In genomic region chr6:111590209-111590955, GRCh38 we compare ENCODE assay signal across 10 cellular contexts. TPM values are rescaled to one million over a fixed set of nuclear protein-coding genes. Genes with fewer than 3 reads are reported as not detected.
A peak's percentile ranks its signal among the peaks of the same experiment; 100 is the strongest.
DNase-seq lines count a peak whose midpoint lies in the region; FAIRE-seq and TF ChIP-seq lines count a peak whose summit lies in the region.
"Had no signal": no experiment of that assay in that cellular context is flagged by ENCODE, and none has a peak within 500 bp of the region (broad histone marks: within the 10 kb centered on the region; RNA-seq: fewer than 3 reads in every experiment).

No MANE protein-coding gene starts in this region.

- no peak overlapping the region for H2AFZ ChIP-seq in keratinocyte (ENCODE audit: control insufficient read depth, low read length)

- no peaks in the 10 kb centered on the region for H3K9me3 ChIP-seq in keratinocyte (ENCODE audit: control insufficient read depth, low read depth, low read length)
- H3K9me3 ChIP-seq in stomach smooth muscle (ENCODE audit: control insufficient read depth in 2 of 2, low read length in 2 of 2), result no peaks in the 10 kb centered on the region

- peaks cover 7% of the 10 kb centered on the region for H3K9me1 ChIP-seq in keratinocyte (ENCODE audit: control insufficient read depth, extremely low read depth, insufficient read depth, low read length)

- no peaks in the 10 kb centered on the region for H3K9me3 Mint-ChIP-seq in brain
- H3K9me3 Mint-ChIP-seq in immature natural killer cell, result no peaks in the 10 kb centered on the region

- peaks cover 5 to 28% of the 10 kb centered on the region in 2 experiments for H3K36me3 ChIP-seq in keratinocyte (ENCODE audit: control insufficient read depth in 2 of 2, extremely low read depth in 1 of 2, insufficient read depth in 2 of 2, low read length in 2 of 2)
- no peaks in the 10 kb centered on the region for H3K36me3 ChIP-seq in stomach smooth muscle (ENCODE audit: control insufficient read depth in 2 of 2, insufficient read depth in 2 of 2, low read length in 2 of 2)

- H3K27me3 Mint-ChIP-seq in brain (no peaks in the 10 kb centered on the region), immature natural killer cell (ENCODE audit: low read depth in 3 of 3) (peaks cover 0 to 2% (median 0%) of the 10 kb centered on the region in 3 donors)

- peaks cover 72% of the 10 kb centered on the region for H3K79me2 ChIP-seq in keratinocyte (ENCODE audit: control insufficient read depth, insufficient read depth, low read length)

- H3K4me1 ChIP-seq in keratinocyte (ENCODE audit: control insufficient read depth, extremely low read depth, insufficient read depth, low read length) (peaks cover 73% of the 10 kb centered on the region), stomach smooth muscle (ENCODE audit: control insufficient read depth, insufficient read depth, low read length) (peaks cover 32% of the 10 kb centered on the region)

- H3K9ac ChIP-seq in keratinocyte (ENCODE audit: control insufficient read depth, extremely low read depth, insufficient read depth, low read length) (peak overlapping the region; percentile 86), stomach smooth muscle (ENCODE audit: low read length in 2 of 2) (peak overlapping the region in 1 of 2 donors; percentile 46)

- H3K27ac ChIP-seq in keratinocyte (ENCODE audit: control insufficient read depth, insufficient read depth, low read length), result peak overlapping the region; percentile 99
- H3K27ac ChIP-seq in stomach smooth muscle (ENCODE audit: low read length), result peak overlapping the region; percentile 75

- DNase-seq in EH (ENCODE audit: low read depth), result peak; percentile 71
- DNase-seq in keratinocyte (ENCODE audit: low read depth, low spot score), result no peak
- no peak for DNase-seq in immature natural killer cell
- no peak for DNase-seq in dedifferentiated amniotic fluid mesenchymal stem cell (ENCODE audit: extremely low spot score)
- no peak for DNase-seq in NCI-H187 treated with DMSO at 0.1 percent for 48 hours (lab: John Stamatoyannopoulos, UW)
- DNase-seq in SIG-M5 (lab: John Stamatoyannopoulos, UW), result no peak
- DNase-seq: amygdala, NCI-H1930 had no signal

- dilution Hi-C loops in keratinocyte (cut with MboI; ENCODE audit: extremely low pct_ligation_motif_present, low sequenced_read_pairs), result no loop called here

- H3K4me1 Mint-ChIP-seq in brain (peaks cover 72% of the 10 kb centered on the region), immature natural killer cell (peaks cover 0 to 10% of the 10 kb centered on the region in 2 donors)

- H3K27ac Mint-ChIP-seq in brain (peak overlapping the region in 3 of 5 experiments; percentile 59 to 90 (median 81)), immature natural killer cell (peak overlapping the region in 1 of 6 donors; percentile 29)

- H3K36me3 Mint-ChIP-seq in brain, result no peaks in the 10 kb centered on the region
- H3K36me3 Mint-ChIP-seq in immature natural killer cell, result peaks cover 6 to 25% (median 22%) of the 10 kb centered on the region in 3 donors

- H3K27me3 ChIP-seq in keratinocyte (ENCODE audit: control insufficient read depth, extremely low read depth, insufficient read depth, low read length) (no peaks in the 10 kb centered on the region), stomach smooth muscle (ENCODE audit: control insufficient read depth in 1 of 2, insufficient read depth in 2 of 2, low read length in 2 of 2) (no peaks in the 10 kb centered on the region)

- peak overlapping the region; percentile 91 for H3K4me2 ChIP-seq in keratinocyte (ENCODE audit: control insufficient read depth, extremely low read depth, insufficient read depth, low read depth, low read length)

- TF ChIP-seq CTCF in brain (conservative IDR thresholded peaks at IDR 0.05), result no peak
- TF ChIP-seq CTCF in keratinocyte (optimal IDR thresholded peaks at IDR 0.05 in 1 of 3, IDR thresholded peaks at IDR 0.05 in 1 of 3, conservative IDR thresholded peaks at IDR 0.05 in 1 of 3; ENCODE audit: extremely low read depth in 1 of 3, insufficient read depth in 2 of 3, low read length in 3 of 3), result no peak

- H3K4me3 ChIP-seq in keratinocyte (ENCODE audit: control insufficient read depth in 2 of 3, extremely low read depth in 1 of 3, insufficient read depth in 2 of 3, low read depth in 1 of 3, low read length in 3 of 3) (peak overlapping the region; percentile 18 to 72 (median 42)), stomach smooth muscle (ENCODE audit: low read length in 2 of 2) (no peak overlapping the region)

- H3K4me3 Mint-ChIP-seq in brain, result peak overlapping the region in 1 of 5 experiments; percentile 8
- no peak overlapping the region for H3K4me3 Mint-ChIP-seq in immature natural killer cell

- H4K20me1 ChIP-seq in keratinocyte (ENCODE audit: control insufficient read depth, extremely low read depth, insufficient read depth, low read length), result peaks cover 2% of the 10 kb centered on the region

- FAIRE-seq in keratinocyte (lab: Jason Lieb, UNC), result no peak

RNA-seq across cellular contexts. Expression of gene TRAF3IP2, which starts 15.3 kb away (rescaled TPM):
- polyA plus RNA-seq in brain (ENCODE audit: insufficient read depth, low read depth, low replicate concordance), result 102 TPM
- 76.8 to 81.6 TPM (median 81.1 TPM) in 3 replicates for polyA plus RNA-seq in keratinocyte
- polyA plus RNA-seq in keratinocyte (2011; ENCODE audit: low read depth), result 47.7 TPM
- polyA plus RNA-seq in keratinocyte (2011; cell fraction: cytosol; rRNA removed), result 83.9 and 87.4 TPM in 2 replicates
- polyA plus RNA-seq in keratinocyte (2011; cell fraction: nucleus; rRNA removed), result 81.5 and 96.9 TPM in 2 replicates
- polyA plus RNA-seq in keratinocyte (2012; ENCODE audit: low replicate concordance), result 74.8 and 75.5 TPM in 2 replicates
- polyA minus RNA-seq in keratinocyte, result 89.6 to 152 TPM (median 117 TPM) in 3 replicates
- polyA minus RNA-seq in keratinocyte (2011; cell fraction: cytosol; rRNA and poly(A)+ RNA removed), result 76.4 TPM
- 48.5 and 58.3 TPM in 2 replicates for polyA minus RNA-seq in keratinocyte (2011; cell fraction: nucleus; rRNA and poly(A)+ RNA removed)
- polyA plus RNA-seq in immature natural killer cell, result 10 to 100 TPM in 1 of 3 donors, 1 to 10 TPM in 1, not detected in 1; 1.9 to 10.6 TPM

Comparison
In these comparisons a context has a peak if more than half of its experiments do, and no peak if none do; other contexts are left out.
1. H3K4me3 ChIP-seq: peak in keratinocyte (3 of 3); none in stomach smooth muscle (0 of 2).